ENCODE assay signal across 9 cellular contexts in the genomic region with DNA sequence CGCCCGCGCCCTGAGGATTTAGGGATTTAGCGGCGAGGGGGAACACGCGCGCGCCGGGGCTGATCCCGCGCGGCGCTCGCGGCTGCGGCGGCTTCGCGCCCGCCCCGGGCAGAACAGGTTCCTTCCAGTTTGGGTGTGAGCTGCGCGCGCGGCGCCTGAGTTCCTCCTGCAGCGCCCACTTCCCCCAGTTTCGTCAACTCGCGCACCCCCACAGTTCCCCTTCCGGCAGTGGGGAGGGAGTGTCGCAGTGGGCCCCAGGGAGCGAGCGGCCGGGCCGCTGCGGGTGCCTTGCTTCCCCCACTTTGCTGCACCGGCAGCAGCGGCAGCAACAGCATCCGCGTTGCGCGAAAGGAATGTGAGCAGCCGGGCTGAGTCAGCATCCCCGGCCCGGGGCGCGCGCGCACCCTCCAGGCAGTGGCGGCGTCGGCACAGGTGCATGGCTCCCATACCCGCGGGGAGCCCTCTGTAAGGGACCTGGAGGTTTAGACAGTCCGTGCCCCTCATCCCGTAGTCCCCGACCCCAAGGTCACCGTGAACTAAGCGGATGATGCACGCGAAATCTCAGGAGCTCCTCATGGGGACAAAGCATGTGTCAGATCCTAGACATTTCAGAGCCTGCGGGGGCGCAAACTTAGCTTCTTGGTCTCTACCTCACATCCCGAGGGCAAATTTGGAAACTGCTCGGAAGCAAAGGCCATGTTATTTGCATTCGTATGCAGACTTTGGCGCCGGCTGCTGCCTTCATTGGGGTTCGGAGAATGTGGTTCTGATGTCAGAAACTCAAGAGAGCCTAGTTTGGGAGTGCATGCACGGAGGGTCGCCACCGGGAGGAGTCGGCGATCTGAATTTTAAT. TPM values are rescaled to one million over a fixed set of nuclear protein-coding genes. Genes with fewer than 3 reads are reported as not detected.
DNase-seq lines count a peak whose midpoint lies in the region; ATAC-seq, FAIRE-seq and TF ChIP-seq lines count a peak whose summit lies in the region.
"Had no signal": no experiment of that assay in that cellular context is flagged by ENCODE, and none has a peak within 500 bp of the region (broad histone marks: within the 10 kb centered on the region; RNA-seq: fewer than 3 reads in every experiment).

No MANE protein-coding gene starts in this region.

- H3K27ac ChIP-seq in BLaER1 (peak overlapping the region; percentile 97), endothelial cell of umbilical vein (ENCODE audit: insufficient read depth, low read depth, low read length) (peak overlapping the region; percentile 48)

- dilution Hi-C loops in endothelial cell of umbilical vein (cut with MboI; ENCODE audit: extremely low pct_ligation_motif_present, low sequenced_read_pairs) = no loop called here

- no peaks in the 10 kb centered on the region for H4K20me1 ChIP-seq in BLaER1
- no peaks in the 10 kb centered on the region for H4K20me1 ChIP-seq in endothelial cell of umbilical vein (replicated peaks; ENCODE audit: control insufficient read depth, extremely low read depth, insufficient read depth, low read length)

- H3K27me3 ChIP-seq in BLaER1 = no peaks in the 10 kb centered on the region
- H3K27me3 ChIP-seq in endothelial cell of umbilical vein (ENCODE audit: control insufficient read depth in 2 of 2, insufficient read depth in 2 of 2, low read length in 2 of 2) = no peaks in the 10 kb centered on the region

- peak; percentile 57 for TF ChIP-seq POLR2A in endothelial cell of umbilical vein (IDR thresholded peaks at IDR 0.05; ENCODE audit: low read depth, low read length)

- peaks cover 22% of the 10 kb centered on the region for H3K36me3 Mint-ChIP-seq in activated CD8-positive, alpha-beta memory T cell treated with anti-CD3 and anti-CD28 coated beads, Interleukin-2, amount 10 ng/mL, durations not matched to agents 7 days and 5 days

- H3K36me3 ChIP-seq in BLaER1 (no peaks in the 10 kb centered on the region), endothelial cell of umbilical vein (ENCODE audit: control insufficient read depth in 2 of 2, extremely low read depth in 1 of 2, insufficient read depth in 2 of 2, low read length in 2 of 2) (no peaks in the 10 kb centered on the region)

- POLR2A ChIA-PET in endothelial cell of umbilical vein (lab: Charles Lee) = interaction anchor here (1.1 kb wide), 2 partner anchors 10 to 12 kb away, joined by 3 read pairs; no protein-coding TSS in a partner anchor

- H3K9me3 Mint-ChIP-seq in activated CD8-positive, alpha-beta memory T cell treated with anti-CD3 and anti-CD28 coated beads, Interleukin-2, amount 10 ng/mL, durations not matched to agents 7 days and 5 days (ENCODE audit: low read depth) = no peaks in the 10 kb centered on the region

- peak overlapping the region; percentile 96 for H3K27ac Mint-ChIP-seq in activated CD8-positive, alpha-beta memory T cell treated with anti-CD3 and anti-CD28 coated beads, Interleukin-2, amount 10 ng/mL, durations not matched to agents 7 days and 5 days

- BruUV-seq in endothelial cell of umbilical vein (replicated peaks; lab: Mats Ljungman, UMichigan) = no TSS peak

- H3K4me3 ChIP-seq in BLaER1 (peak overlapping the region; percentile 78), endothelial cell of umbilical vein (replicated peaks in 1 of 3; ENCODE audit: insufficient read depth in 1 of 3, low read depth in 1 of 3, low read length in 3 of 3) (peak overlapping the region; percentile 53 to 74 (median 66))

- ATAC-seq in HG03378 (IDR thresholded peaks at IDR 0.05; ENCODE audit: unreplicated experiment) = peak; percentile 47
- peak; percentile 81 for ATAC-seq in activated CD8-positive, alpha-beta memory T cell treated with anti-CD3 and anti-CD28 coated beads, Interleukin-2, amount 10 ng/mL, durations not matched to agents 7 days and 5 days

- H3K4me2 ChIP-seq in BLaER1 = peak overlapping the region; percentile 97
- peak overlapping the region; percentile 72 for H3K4me2 ChIP-seq in endothelial cell of umbilical vein (ENCODE audit: insufficient read depth, low read length)

- H3K27me3 Mint-ChIP-seq in activated CD8-positive, alpha-beta memory T cell treated with anti-CD3 and anti-CD28 coated beads, Interleukin-2, amount 10 ng/mL, durations not matched to agents 7 days and 5 days = peaks cover 2% of the 10 kb centered on the region

- H3K9ac ChIP-seq in BLaER1 (peak overlapping the region; percentile 93), endothelial cell of umbilical vein (replicated peaks; ENCODE audit: extremely low read depth, insufficient read depth, low read length) (peak overlapping the region; percentile 74)

- H3K4me1 ChIP-seq in BLaER1 (peaks cover 53% of the 10 kb centered on the region), endothelial cell of umbilical vein (ENCODE audit: control insufficient read depth, extremely low read depth, insufficient read depth, low read length) (peaks cover 15% of the 10 kb centered on the region)

- no peaks in the 10 kb centered on the region for H3K9me1 ChIP-seq in endothelial cell of umbilical vein (replicated peaks; ENCODE audit: control insufficient read depth, extremely low read depth, insufficient read depth, low read length)

- intact Hi-C loops in endothelial cell of umbilical vein (cut with micrococcal nuclease) = loop anchor here (1.0 to 2.0 kb wide), 4 partner anchors 9 to 107 kb away; no protein-coding TSS in a partner anchor

- H3K9me3 ChIP-seq in BLaER1 = no peaks in the 10 kb centered on the region
- no peaks in the 10 kb centered on the region for H3K9me3 ChIP-seq in endothelial cell of umbilical vein (replicated peaks; ENCODE audit: control insufficient read depth, insufficient read depth, low read length)

- peaks cover 68% of the 10 kb centered on the region for H3K4me1 Mint-ChIP-seq in activated CD8-positive, alpha-beta memory T cell treated with anti-CD3 and anti-CD28 coated beads, Interleukin-2, amount 10 ng/mL, durations not matched to agents 7 days and 5 days

- no peaks in the 10 kb centered on the region for H3K79me2 ChIP-seq in endothelial cell of umbilical vein (ENCODE audit: control insufficient read depth, insufficient read depth, low read length)

- TF ChIP-seq CTCF in endothelial cell of umbilical vein (IDR thresholded peaks at IDR 0.05; ENCODE audit: extremely low read depth in 1 of 2, insufficient read depth in 1 of 2, low read depth in 1 of 2, low read length in 2 of 2) = peak; percentile 16 to 31

- H3K4me3 Mint-ChIP-seq in activated CD8-positive, alpha-beta memory T cell treated with anti-CD3 and anti-CD28 coated beads, Interleukin-2, amount 10 ng/mL, durations not matched to agents 7 days and 5 days = peak overlapping the region; percentile 81

- DNase-seq in GM19238 (ENCODE audit: insufficient read length, low spot score) (peak; percentile 86), NK-92 (lab: John Stamatoyannopoulos, UW; ENCODE audit: unreplicated experiment) (peak; percentile 84), endothelial cell of umbilical vein (ENCODE audit: low read depth, low spot score) (peak; percentile 74), mucosa of gallbladder (ENCODE audit: low spot score) (peak; percentile 83)
- DNase-seq in activated CD8-positive, alpha-beta memory T cell treated with anti-CD3 and anti-CD28 coated beads, Interleukin-2, amount 10 ng/mL, durations not matched to agents 7 days and 5 days = peak; percentile 98
- peak; percentile 75 to 87 for DNase-seq in stimulated activated CD8-positive, alpha-beta memory T cell treated with anti-CD3 and anti-CD28 coated beads, Interleukin-4, amount 100 ng/mL, for 4 hours (ENCODE audit: low read depth in 2 of 2, low spot score in 1 of 2)

- peak overlapping the region; percentile 90 for H2AFZ ChIP-seq in endothelial cell of umbilical vein (ENCODE audit: low read depth, low read length)

- peak; percentile 82 for FAIRE-seq in endothelial cell of umbilical vein (lab: Jason Lieb, UNC)
- FAIRE-seq: endometrium had no signal

- CTCF ChIA-PET in activated CD8-positive, alpha-beta memory T cell treated with anti-CD3 and anti-CD28 coated beads, Interleukin-2, amount 10 ng/mL, durations not matched to agents 7 days and 5 days (lab: Charles Lee) = interaction anchor here (0.7 to 4.1 kb wide), 20 partner anchors 10 to 170 kb away, joined by 3 to 22 read pairs (median 6); a partner anchor contains a TSS
- CTCF ChIA-PET in endothelial cell of umbilical vein (lab: Charles Lee) = interaction anchor here (0.6 to 8.5 kb wide), 10 partner anchors 10 to 144 kb away, joined by 3 to 104 read pairs (median 4); no protein-coding TSS in a partner anchor

RNA-seq across cellular contexts. Expression of a gene that starts 0.8 kb away (rescaled TPM):
- 10 to 100 TPM; 12.5 to 24.6 TPM for total RNA-seq in activated CD8-positive, alpha-beta memory T cell treated with anti-CD3 and anti-CD28 coated beads, Interleukin-2, amount 10 ng/mL, durations not matched to agents 7 days and 5 days
- total RNA-seq in endothelial cell of umbilical vein (5.1 and 7.0 TPM in 2 replicates), mucosa of gallbladder (2.0 TPM)
- 3.9 TPM in 2 replicates for polyA plus RNA-seq in endothelial cell of umbilical vein
- polyA plus RNA-seq in endothelial cell of umbilical vein (2011; cell fraction: cytosol; rRNA removed) = 2.7 and 2.8 TPM in 2 replicates
- 6.0 and 6.1 TPM in 2 replicates for polyA plus RNA-seq in endothelial cell of umbilical vein (2011; cell fraction: nucleus; rRNA removed)
- polyA plus RNA-seq in endothelial cell of umbilical vein (2012) = 3.1 and 3.8 TPM in 2 replicates
- 4.8 and 6.7 TPM in 2 replicates for polyA minus RNA-seq in endothelial cell of umbilical vein
- polyA minus RNA-seq in endothelial cell of umbilical vein (2011; cell fraction: cytosol; rRNA and poly(A)+ RNA removed) = 9.7 TPM
- 4.3 and 7.6 TPM in 2 replicates for polyA minus RNA-seq in endothelial cell of umbilical vein (2011; cell fraction: nucleus; rRNA and poly(A)+ RNA removed)

RNA-seq across cellular contexts. Expression of a gene that starts 1.1 kb away (rescaled TPM):
- total RNA-seq in activated CD8-positive, alpha-beta memory T cell treated with anti-CD3 and anti-CD28 coated beads, Interleukin-2, amount 10 ng/mL, durations not matched to agents 7 days and 5 days = 10 to 100 TPM in 1 of 2 experiments, 1 to 10 TPM in 1; 6.0 to 10.7 TPM
- total RNA-seq in endothelial cell of umbilical vein (0.74 and 0.91 TPM in 2 replicates), mucosa of gallbladder (0.49 TPM)
- 0.60 and 0.65 TPM in 2 replicates for polyA plus RNA-seq in endothelial cell of umbilical vein
- polyA plus RNA-seq in endothelial cell of umbilical vein (2011; cell fraction: cytosol; rRNA removed) = 0.24 and 0.34 TPM in 2 replicates
- 0.55 and 0.65 TPM in 2 replicates for polyA plus RNA-seq in endothelial cell of umbilical vein (2011; cell fraction: nucleus; rRNA removed)
- 0.76 and 1.1 TPM in 2 replicates for polyA plus RNA-seq in endothelial cell of umbilical vein (2012)
- 2.0 and 2.2 TPM in 2 replicates for polyA minus RNA-seq in endothelial cell of umbilical vein
- polyA minus RNA-seq in endothelial cell of umbilical vein (2011; cell fraction: cytosol; rRNA and poly(A)+ RNA removed) = 80.2 TPM
- polyA minus RNA-seq in endothelial cell of umbilical vein (2011; cell fraction: nucleus; rRNA and poly(A)+ RNA removed) = 0.67 and 1.2 TPM in 2 replicates

RNA-seq across cellular contexts. Expression of a gene that starts 44.2 kb away (rescaled TPM):
- total RNA-seq in activated CD8-positive, alpha-beta memory T cell treated with anti-CD3 and anti-CD28 coated beads, Interleukin-2, amount 10 ng/mL, durations not matched to agents 7 days and 5 days = 100 to 1,000 TPM; 106 to 107 TPM
- total RNA-seq in endothelial cell of umbilical vein (53.7 and 57.3 TPM in 2 replicates), mucosa of gallbladder (64.7 TPM)
- polyA plus RNA-seq in endothelial cell of umbilical vein = 37.0 and 46.7 TPM in 2 replicates
- 51.2 and 52.4 TPM in 2 replicates for polyA plus RNA-seq in endothelial cell of umbilical vein (2011; cell fraction: cytosol; rRNA removed)
- 52.2 and 59.6 TPM in 2 replicates for polyA plus RNA-seq in endothelial cell of umbilical vein (2011; cell fraction: nucleus; rRNA removed)
- 78.2 and 107 TPM in 2 replicates for polyA plus RNA-seq in endothelial cell of umbilical vein (2012)
- polyA minus RNA-seq in endothelial cell of umbilical vein = 24.3 and 25.3 TPM in 2 replicates
- polyA minus RNA-seq in endothelial cell of umbilical vein (2011; cell fraction: cytosol; rRNA and poly(A)+ RNA removed) = 18.4 TPM
- polyA minus RNA-seq in endothelial cell of umbilical vein (2011; cell fraction: nucleus; rRNA and poly(A)+ RNA removed) = 20.9 and 22.9 TPM in 2 replicates

Comparison
In these comparisons a context has a peak if more than half of its experiments do, and no peak if none do; other contexts are left out.
1. Peak in every context shown above with its lines: DNase-seq, ATAC-seq, H3K4me3 ChIP-seq and H3K27ac ChIP-seq.